Comparison of ENCODE assay signal across 8 cellular contexts in the genomic region with DNA sequence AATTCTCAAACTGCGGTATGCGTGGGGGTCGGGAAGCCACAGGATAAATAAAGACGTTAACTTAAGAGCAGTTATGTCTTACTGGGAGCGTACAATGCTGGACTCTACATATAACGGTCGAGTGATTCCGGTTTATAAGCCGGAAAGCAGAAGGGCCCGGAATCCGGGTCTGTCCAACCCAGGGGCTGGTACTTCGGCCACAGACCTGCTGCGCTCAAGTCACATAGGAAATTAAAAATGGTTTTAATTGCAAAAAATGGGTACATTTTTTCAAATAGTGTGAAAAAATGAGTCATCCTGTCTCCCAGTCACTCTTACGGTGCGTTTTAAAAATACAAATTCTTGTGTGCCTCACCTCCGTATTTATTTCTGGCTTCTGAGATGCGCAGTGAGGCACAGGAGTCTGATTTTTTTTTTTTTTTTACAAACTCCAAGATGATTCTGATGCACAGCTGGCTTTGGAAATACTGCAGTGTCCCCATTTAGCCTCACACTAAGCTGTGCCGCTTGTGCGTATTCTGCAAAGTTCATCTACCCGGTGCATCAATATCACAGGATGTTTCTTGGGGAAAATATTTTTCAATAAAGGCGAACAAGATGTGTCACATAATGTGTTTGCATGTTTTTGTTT. TPM values are rescaled to one million over a fixed set of nuclear protein-coding genes. Genes with fewer than 3 reads are reported as not detected.
A peak's percentile ranks its signal among the peaks of the same experiment; 100 is the strongest.
DNase-seq lines count a peak whose midpoint lies in the region; ATAC-seq and TF ChIP-seq lines count a peak whose summit lies in the region.

No MANE protein-coding gene starts in this region.

- no peak for TF ChIP-seq CTCF in NB4 (IDR thresholded peaks at IDR 0.05; ENCODE audit: low read depth, low read length)
- peak in 3 of 56 donors; percentile 2 to 9 (median 4) for TF ChIP-seq CTCF in dorsolateral prefrontal cortex (IDR thresholded peaks at IDR 0.05 in 54 of 56, conservative IDR thresholded peaks at IDR 0.05 in 2 of 56; ENCODE audit: low read depth in 1 of 56, partially characterized antibody in 56 of 56)

- no peak for DNase-seq in Right ventricle myocardium inferior (ENCODE audit: missing footprints)
- DNase-seq in cardiac septum (ENCODE audit: low spot score): no peak
- DNase-seq in NB4 (ENCODE audit: low read depth): no peak
- no peak for DNase-seq in dorsolateral prefrontal cortex
- DNase-seq in NCI-H2029 treated with DMSO at 0.1 percent for 48 hours (lab: John Stamatoyannopoulos, UW): no peak
- no peak for DNase-seq in NCI-H524 (lab: John Stamatoyannopoulos, UW)

- intact Hi-C loops in Right ventricle myocardium inferior (cut with DNase I): loop anchor here (1.0 to 2.0 kb wide), 4 partner anchors 25 to 101 kb away; partner anchors contain the start of gene ZNF335
- intact Hi-C loops in cardiac septum (cut with DNase I): loop anchor here (1.0 to 5.0 kb wide), 2 partner anchors 37 to 44 kb away; partner anchors contain the start of genes CTSA, NEURL2 and ZNF335
- intact Hi-C loops in dorsolateral prefrontal cortex (cut with DNase I): loop anchor here (1.0 to 10.0 kb wide), 5 partner anchors 35 to 101 kb away; partner anchors contain the start of genes ACOT8 (in 1 of the 2), CTSA (in 1 of the 2), NEURL2 (in 1 of the 2) and SNX21 (in 1 of the 2)

- peaks cover 10 to 14% of the 10 kb centered on the region in 2 donors for H3K4me1 ChIP-seq in mucosa of rectum (ENCODE audit: control insufficient read depth in 2 of 2, insufficient read depth in 2 of 2, low read length in 2 of 2)

- H3K27me3 ChIP-seq in dorsolateral prefrontal cortex (no peaks in the 10 kb centered on the region), mucosa of rectum (ENCODE audit: control insufficient read depth in 2 of 2, insufficient read depth in 2 of 2, low read length in 2 of 2) (no peaks in the 10 kb centered on the region)

- no peak for TF ChIP-seq POLR2A in NB4 (IDR thresholded peaks at IDR 0.05; ENCODE audit: extremely low read depth, insufficient read length)

- ATAC-seq in Right ventricle myocardium inferior (peak; percentile 30), GM21786 (IDR thresholded peaks at IDR 0.05; ENCODE audit: unreplicated experiment) (no peak)

- H3K27ac ChIP-seq in dorsolateral prefrontal cortex (peak overlapping the region; percentile 75 to 100 (median 100)), mucosa of rectum (ENCODE audit: low read depth in 2 of 2, low read length in 2 of 2) (peak overlapping the region; percentile 88 to 99)

- no peaks in the 10 kb centered on the region for H3K9me3 ChIP-seq in mucosa of rectum (ENCODE audit: control insufficient read depth in 2 of 2, low read length in 2 of 2)

- peaks cover 35 to 39% of the 10 kb centered on the region in 2 donors for H3K36me3 ChIP-seq in mucosa of rectum (ENCODE audit: control insufficient read depth in 2 of 2, insufficient read depth in 2 of 2, low read length in 2 of 2)

- H3K4me3 ChIP-seq in NB4 (ENCODE audit: low read depth, low read length) (peak overlapping the region; percentile 88), dorsolateral prefrontal cortex (peak overlapping the region; percentile 45 to 100 (median 96)), mucosa of rectum (ENCODE audit: low read length in 2 of 2) (peak overlapping the region; percentile 96 to 98)

- H3K9ac ChIP-seq in mucosa of rectum (ENCODE audit: low read depth in 1 of 2, low read length in 2 of 2): peak overlapping the region; percentile 78 to 87

RNA-seq across cellular contexts. Expression of gene PCIF1, which starts 1.0 kb away (rescaled TPM):
- total RNA-seq in Right ventricle myocardium inferior (22.5 TPM), cardiac septum (30.2 TPM), dorsolateral prefrontal cortex (10 to 100 TPM; 20.4 to 44.7 (median 32.2) TPM)

RNA-seq across cellular contexts. Expression of gene PLTP, which starts 23.6 kb away (rescaled TPM):
- 156 TPM for total RNA-seq in Right ventricle myocardium inferior
- total RNA-seq in cardiac septum: 37.1 TPM
- total RNA-seq in dorsolateral prefrontal cortex: 100 to 1,000 TPM in 9 of 120 experiments, 10 to 100 TPM in 111; 26.9 to 232 (median 59.4) TPM

RNA-seq across cellular contexts. Expression of gene ZNF335, which starts 36.5 kb away (rescaled TPM):
- total RNA-seq in Right ventricle myocardium inferior (9.7 TPM), cardiac septum (8.5 TPM), dorsolateral prefrontal cortex (10 to 100 TPM; 20.9 to 40.0 (median 26.7) TPM)

RNA-seq across cellular contexts. Expression of gene CTSA, which starts 44.4 kb away (rescaled TPM):
- total RNA-seq in Right ventricle myocardium inferior: 113 TPM
- 111 TPM for total RNA-seq in cardiac septum
- 100 to 1,000 TPM in 102 of 120 experiments, 10 to 100 TPM in 18; 72.5 to 172 (median 116) TPM for total RNA-seq in dorsolateral prefrontal cortex

RNA-seq across cellular contexts. Expression of gene NEURL2, which starts 44.5 kb away (rescaled TPM):
- 5.0 TPM for total RNA-seq in Right ventricle myocardium inferior
- 7.6 TPM for total RNA-seq in cardiac septum
- 10 to 100 TPM in 6 of 120 experiments, 1 to 10 TPM in 114; 3.3 to 19.6 (median 7.1) TPM for total RNA-seq in dorsolateral prefrontal cortex
